Comparison of ENCODE assay signal across 8 cellular contexts in genomic region chr20:30300176-30300575, GRCh38.
A peak's percentile ranks its signal among the peaks of the same experiment; 100 is the strongest.
DNase-seq lines count a peak whose midpoint lies in the region; ATAC-seq and TF ChIP-seq lines count a peak whose summit lies in the region.
"Not testable (repeated sequence)": the region's sequence is repeated elsewhere in the genome, so short reads cannot be mapped to it uniquely, and the experiment has no call there.

No MANE protein-coding gene starts in this region.

- not testable (repeated sequence) for H3K9me3 Mint-ChIP-seq in CD8-positive, alpha-beta memory T cell; activated B cell treated with CpG ODN at 0.5 μM for 24 hours; activated naive CD4-positive, alpha-beta T cell treated with anti-CD3 and anti-CD28 coated beads, Interleukin-2, amount 50 U/mL, for 24 hours; glutamatergic neuron (ENCODE audit: unreplicated experiment); stimulated activated naive B cell treated with anti-CD40 and anti-IgM and Interleukin-4, amounts not matched to agents 10 μg/mL and 1 μg/mL and 100 μg/mL, for 72 hours
- peaks cover 0 to 28% (median 0%) of the 10 kb centered on the region in 11 donors for H3K9me3 Mint-ChIP-seq in naive thymus-derived CD4-positive, alpha-beta T cell

- intact Hi-C loops in activated B cell treated with CpG ODN at 0.5 μM for 24 hours (cut with micrococcal nuclease); naive thymus-derived CD4-positive, alpha-beta T cell (cut with micrococcal nuclease): not testable (repeated sequence)

- POLR2A ChIA-PET in CD8-positive, alpha-beta memory T cell (lab: Charles Lee); activated B cell treated with CpG ODN at 0.5 μM for 24 hours (lab: Charles Lee); naive thymus-derived CD4-positive, alpha-beta T cell (lab: Charles Lee): not testable (repeated sequence)

- H3K9ac ChIP-seq in HUES48 (ENCODE audit: low read depth, low read length), result not testable (repeated sequence)

- not testable (repeated sequence) for H3K36me3 ChIP-seq in CD8-positive, alpha-beta memory T cell (ENCODE audit: insufficient read depth, low read length); HUES48 (ENCODE audit: control insufficient read depth, insufficient read depth, low read length); naive thymus-derived CD4-positive, alpha-beta T cell (ENCODE audit: control insufficient read depth in 2 of 3, insufficient read depth in 3 of 3, low read length in 3 of 3)

- not testable (repeated sequence) for H3K4me1 ChIP-seq in CD8-positive, alpha-beta memory T cell (ENCODE audit: insufficient read depth, low read length); HUES48 (ENCODE audit: control insufficient read depth, insufficient read depth, low read length); naive thymus-derived CD4-positive, alpha-beta T cell (ENCODE audit: control insufficient read depth in 2 of 2, insufficient read depth in 2 of 2, low read length in 2 of 2)

- H3K36me3 Mint-ChIP-seq in CD8-positive, alpha-beta memory T cell; activated B cell treated with CpG ODN at 0.5 μM for 24 hours (ENCODE audit: low read depth); activated naive CD4-positive, alpha-beta T cell treated with anti-CD3 and anti-CD28 coated beads, Interleukin-2, amount 50 U/mL, for 24 hours; glutamatergic neuron (ENCODE audit: unreplicated experiment); naive thymus-derived CD4-positive, alpha-beta T cell; stimulated activated naive B cell treated with anti-CD40 and anti-IgM and Interleukin-4, amounts not matched to agents 10 μg/mL and 1 μg/mL and 100 μg/mL, for 72 hours: not testable (repeated sequence)

- DNase-seq in CD8-positive, alpha-beta memory T cell, result peak in 1 of 5 donors; percentile 10
- DNase-seq in NCI-H82 (lab: John Stamatoyannopoulos, UW) (peak; percentile 80), glutamatergic neuron (peak; percentile 78)
- DNase-seq in activated B cell treated with CpG ODN at 0.5 μM for 24 hours; naive thymus-derived CD4-positive, alpha-beta T cell; stimulated activated naive B cell treated with anti-CD40 and anti-IgM and Interleukin-4, amounts not matched to agents 10 μg/mL and 1 μg/mL and 100 μg/mL, for 72 hours: not testable (repeated sequence)

- H3K27ac Mint-ChIP-seq in CD8-positive, alpha-beta memory T cell, result peak overlapping the region in 1 of 8 donors; percentile 33
- not testable (repeated sequence) for H3K27ac Mint-ChIP-seq in activated B cell treated with CpG ODN at 0.5 μM for 24 hours; activated naive CD4-positive, alpha-beta T cell treated with anti-CD3 and anti-CD28 coated beads, Interleukin-2, amount 50 U/mL, for 24 hours; glutamatergic neuron (ENCODE audit: unreplicated experiment); naive thymus-derived CD4-positive, alpha-beta T cell; stimulated activated naive B cell treated with anti-CD40 and anti-IgM and Interleukin-4, amounts not matched to agents 10 μg/mL and 1 μg/mL and 100 μg/mL, for 72 hours

- H3K4me1 Mint-ChIP-seq in CD8-positive, alpha-beta memory T cell, result peaks cover 4 to 16% (median 7%) of the 10 kb centered on the region in 3 donors
- H3K4me1 Mint-ChIP-seq in activated B cell treated with CpG ODN at 0.5 μM for 24 hours; glutamatergic neuron (ENCODE audit: low read depth, unreplicated experiment): not testable (repeated sequence)
- peaks cover 20% of the 10 kb centered on the region for H3K4me1 Mint-ChIP-seq in activated naive CD4-positive, alpha-beta T cell treated with anti-CD3 and anti-CD28 coated beads, Interleukin-2, amount 50 U/mL, for 24 hours
- H3K4me1 Mint-ChIP-seq in naive thymus-derived CD4-positive, alpha-beta T cell, result peaks cover 0 to 18% (median 5%) of the 10 kb centered on the region in 7 donors
- peaks cover 8 to 17% of the 10 kb centered on the region in 2 donors for H3K4me1 Mint-ChIP-seq in stimulated activated naive B cell treated with anti-CD40 and anti-IgM and Interleukin-4, amounts not matched to agents 10 μg/mL and 1 μg/mL and 100 μg/mL, for 72 hours

- H3K9me3 ChIP-seq in CD8-positive, alpha-beta memory T cell (ENCODE audit: low read length); HUES48 (ENCODE audit: control insufficient read depth, insufficient read depth, low read length); naive thymus-derived CD4-positive, alpha-beta T cell (ENCODE audit: control insufficient read depth in 2 of 3, low read length in 3 of 3): not testable (repeated sequence)

- CTCF ChIA-PET in CD8-positive, alpha-beta memory T cell (lab: Charles Lee); activated B cell treated with CpG ODN at 0.5 μM for 24 hours (lab: Charles Lee); naive thymus-derived CD4-positive, alpha-beta T cell (lab: Charles Lee): not testable (repeated sequence)

- not testable (repeated sequence) for TF ChIP-seq CTCF in activated B cell treated with CpG ODN at 0.5 μM for 24 hours (IDR thresholded peaks at IDR 0.05); glutamatergic neuron (IDR thresholded peaks at IDR 0.05; ENCODE audit: partially characterized antibody, unreplicated experiment)

- H3K4me3 ChIP-seq in CD8-positive, alpha-beta memory T cell (ENCODE audit: low read length); naive thymus-derived CD4-positive, alpha-beta T cell (ENCODE audit: low read length): not testable (repeated sequence)
- 0 out of 2 replicates have a peak overlapping the region, but pooled peaks have one; percentile 26 for H3K4me3 ChIP-seq in HUES48 (ENCODE audit: low read depth, low read length)

- peaks cover 9 to 37% of the 10 kb centered on the region in 2 donors for H3K27me3 Mint-ChIP-seq in CD8-positive, alpha-beta memory T cell
- peaks cover 13% of the 10 kb centered on the region for H3K27me3 Mint-ChIP-seq in activated B cell treated with CpG ODN at 0.5 μM for 24 hours
- H3K27me3 Mint-ChIP-seq in activated naive CD4-positive, alpha-beta T cell treated with anti-CD3 and anti-CD28 coated beads, Interleukin-2, amount 50 U/mL, for 24 hours; glutamatergic neuron (ENCODE audit: unreplicated experiment): not testable (repeated sequence)
- peaks cover 4 to 28% (median 12%) of the 10 kb centered on the region in 5 donors for H3K27me3 Mint-ChIP-seq in naive thymus-derived CD4-positive, alpha-beta T cell
- peaks cover 30 to 63% of the 10 kb centered on the region in 2 donors for H3K27me3 Mint-ChIP-seq in stimulated activated naive B cell treated with anti-CD40 and anti-IgM and Interleukin-4, amounts not matched to agents 10 μg/mL and 1 μg/mL and 100 μg/mL, for 72 hours

- not testable (repeated sequence) for ATAC-seq in activated B cell treated with CpG ODN at 0.5 μM for 24 hours (ENCODE audit: low read depth); naive thymus-derived CD4-positive, alpha-beta T cell; stimulated activated naive B cell treated with anti-CD40 and anti-IgM and Interleukin-4, amounts not matched to agents 10 μg/mL and 1 μg/mL and 100 μg/mL, for 72 hours (replicated peaks)

- H3K27ac ChIP-seq in CD8-positive, alpha-beta memory T cell (ENCODE audit: low read depth, low read length); HUES48 (ENCODE audit: low read depth, low read length); naive thymus-derived CD4-positive, alpha-beta T cell (ENCODE audit: low read depth, low read length): not testable (repeated sequence)

- H3K4me3 Mint-ChIP-seq in CD8-positive, alpha-beta memory T cell, result peak overlapping the region in 6 of 7 donors; percentile 13 to 71 (median 56)
- peak overlapping the region; percentile 15 for H3K4me3 Mint-ChIP-seq in activated B cell treated with CpG ODN at 0.5 μM for 24 hours
- H3K4me3 Mint-ChIP-seq in activated naive CD4-positive, alpha-beta T cell treated with anti-CD3 and anti-CD28 coated beads, Interleukin-2, amount 50 U/mL, for 24 hours, result peak overlapping the region; percentile 84
- peak overlapping the region; percentile 77 for H3K4me3 Mint-ChIP-seq in glutamatergic neuron (ENCODE audit: unreplicated experiment)
- peak overlapping the region in 8 of 10 donors; percentile 58 to 82 (median 69) for H3K4me3 Mint-ChIP-seq in naive thymus-derived CD4-positive, alpha-beta T cell
- H3K4me3 Mint-ChIP-seq in stimulated activated naive B cell treated with anti-CD40 and anti-IgM and Interleukin-4, amounts not matched to agents 10 μg/mL and 1 μg/mL and 100 μg/mL, for 72 hours, result peak overlapping the region; percentile 66 to 77

- H3K27me3 ChIP-seq in CD8-positive, alpha-beta memory T cell (ENCODE audit: insufficient read depth, low read length, poor library complexity, severe bottlenecking); HUES48 (ENCODE audit: control insufficient read depth, insufficient read depth, low read length); naive thymus-derived CD4-positive, alpha-beta T cell (ENCODE audit: control insufficient read depth in 2 of 2, insufficient read depth in 2 of 2, low read length in 2 of 2): not testable (repeated sequence)

Comparison
In these comparisons a context has a peak if more than half of its experiments do, and no peak if none do; other contexts are left out.
1. H3K4me3 Mint-ChIP-seq: peak in every context shown above with its lines; median percentile 84 in activated naive CD4-positive, alpha-beta T cell treated with anti-CD3 and anti-CD28 coated beads, Interleukin-2, amount 50 U/mL, for 24 hours; 77 in glutamatergic neuron; 72 in stimulated activated naive B cell treated with anti-CD40 and anti-IgM and Interleukin-4, amounts not matched to agents 10 μg/mL and 1 μg/mL and 100 μg/mL, for 72 hours; 69 in naive thymus-derived CD4-positive, alpha-beta T cell; 56 in CD8-positive, alpha-beta memory T cell; 15 in activated B cell treated with CpG ODN at 0.5 μM for 24 hours.